7 cellular contexts compared by ENCODE assay signal in the genomic region with DNA sequence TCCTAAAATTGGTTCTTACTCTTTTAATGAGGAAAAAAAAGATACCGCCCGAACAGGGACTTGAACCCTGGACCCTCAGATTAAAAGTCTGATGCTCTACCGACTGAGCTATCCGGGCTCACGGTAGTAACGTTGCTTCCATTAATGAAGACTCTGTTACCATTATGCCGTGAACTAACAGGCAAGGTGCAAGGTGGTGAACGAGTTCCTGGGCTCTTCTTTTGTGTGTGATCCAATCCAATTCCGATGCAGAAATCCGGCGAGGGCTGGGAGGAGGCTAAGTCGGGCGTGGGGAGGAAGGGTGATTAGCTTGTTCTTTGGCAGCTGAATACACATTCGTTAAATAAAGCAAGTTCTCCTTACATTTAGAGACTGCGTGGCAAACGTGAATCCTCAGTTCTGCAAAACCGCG. TPM values are rescaled to one million over a fixed set of nuclear protein-coding genes. Genes with fewer than 3 reads are reported as not detected.
DNase-seq lines count a peak whose midpoint lies in the region; ATAC-seq and TF ChIP-seq lines count a peak whose summit lies in the region.

No MANE protein-coding gene starts in this region.

- intact Hi-C loops in lower leg skin (cut with DNase I; ENCODE audit: low total_unique reads): no loop called here

- peak in 1 of 3 donors; percentile 12 for TF ChIP-seq CTCF in lower leg skin (IDR thresholded peaks at IDR 0.05)

- no peak for TF ChIP-seq POLR2A in lower leg skin (IDR thresholded peaks at IDR 0.05)

- peak; percentile 80 for DNase-seq in NCI-H345 (lab: John Stamatoyannopoulos, UW)
- DNase-seq in activated CD4-positive, alpha-beta T cell treated with anti-CD3 and anti-CD28 coated beads for 48 hours: peak; percentile 88
- peak; percentile 86 for DNase-seq in dermis blood vessel endothelial cell
- peak; percentile 77 to 88 for DNase-seq in lower leg skin (ENCODE audit: low spot score in 2 of 2)
- DNase-seq in stimulated activated CD4-positive, alpha-beta T cell treated with anti-CD3 and anti-CD28 coated beads, TNF-alpha, amount 100 ng/mL, for 1 hour (ENCODE audit: low read depth in 3 of 3, low spot score in 1 of 3): peak; percentile 42 to 61 (median 51)

- ATAC-seq in GM18858 (IDR thresholded peaks at IDR 0.05; ENCODE audit: unreplicated experiment) (peak; percentile 23), HG03095 (IDR thresholded peaks at IDR 0.05; ENCODE audit: unreplicated experiment) (peak; percentile 31)

- 1 to 2% methylated on average over 18 of the region's 18 CpGs for WGBS in lower leg skin, 2 donors

- H3K4me3 ChIP-seq in lower leg skin (ENCODE audit: low read depth, poor library complexity, severe bottlenecking): peak overlapping the region; percentile 74

RNA-seq across cellular contexts. Expression of a gene that starts 49.0 kb away (rescaled TPM):
- under 0.01 TPM in 1 of 2 replicates, not detected in the other for total RNA-seq in dermis blood vessel endothelial cell
- not detected for total RNA-seq in lower leg skin

RNA-seq across cellular contexts. Expression of a gene that starts 55.3 kb away (rescaled TPM):
- total RNA-seq in dermis blood vessel endothelial cell (41.5 and 68.4 TPM in 2 replicates), lower leg skin (10 to 100 TPM; 42.4 to 52.9 (median 43.8) TPM)

RNA-seq across cellular contexts. Expression of a gene that starts 56.9 kb away (rescaled TPM):
- total RNA-seq in dermis blood vessel endothelial cell (not detected in 2 replicates), lower leg skin (not detected)

Comparison
In these comparisons a context has a peak if more than half of its experiments do, and no peak if none do; other contexts are left out.
1. Peak in every context shown above with its lines: DNase-seq, ATAC-seq and H3K4me3 ChIP-seq.